1 cellular context compared by ENCODE assay signal in genomic region chrX:15815779-15816452, GRCh38.
TF ChIP-seq lines count a peak whose summit lies in the region.

No MANE protein-coding gene starts in this region.

TF ChIP-seq in K562, 482 proteins besides CTCF, POLR2A, EP300 and RAD21:
- TF ChIP-seq ZNF384 (IDR thresholded peaks at IDR 0.05; ENCODE audit: low read depth, low read length), result no peak
- TF ChIP-seq POU5F1 (IDR thresholded peaks at IDR 0.05; ENCODE audit: borderline replicate concordance, low read depth, low read length, partially characterized antibody), result no peak
- no peak for TF ChIP-seq MGA (IDR thresholded peaks at IDR 0.05)
- TF ChIP-seq NR1H2 (CRISPR knock-in tag; IDR thresholded peaks at IDR 0.05), result no peak
- no peak for TF ChIP-seq CHD1 (IDR thresholded peaks at IDR 0.05; ENCODE audit: low read length)
- TF ChIP-seq SRF (CRISPR knock-in tag; IDR thresholded peaks at IDR 0.05), result no peak
- TF ChIP-seq ZC3H8 (IDR thresholded peaks at IDR 0.05), result no peak
- TF ChIP-seq GATAD2A (IDR thresholded peaks at IDR 0.05), result no peak
- no peak for TF ChIP-seq SNAPC5 (CRISPR knock-in tag; IDR thresholded peaks at IDR 0.05)
- no peak for TF ChIP-seq FOXA1 (IDR thresholded peaks at IDR 0.05; ENCODE audit: borderline replicate concordance)
- TF ChIP-seq SMARCC2 (IDR thresholded peaks at IDR 0.05; ENCODE audit: low read depth), result no peak
- TF ChIP-seq ZNF77 (CRISPR knock-in tag; IDR thresholded peaks at IDR 0.05), result no peak
- TF ChIP-seq CREBBP (IDR thresholded peaks at IDR 0.05; ENCODE audit: low read depth, low read length), result no peak
- no peak for TF ChIP-seq RBM17 (IDR thresholded peaks at IDR 0.05; ENCODE audit: borderline replicate concordance, low read depth, low read length)
- no peak for TF ChIP-seq NCOR1 (IDR thresholded peaks at IDR 0.05)
- TF ChIP-seq MAFG (tag; conservative IDR thresholded peaks at IDR 0.05), result no peak
- no peak for TF ChIP-seq LARP7 (IDR thresholded peaks at IDR 0.05)
- no peak for TF ChIP-seq KLF16 (IDR thresholded peaks at IDR 0.05)
- TF ChIP-seq ESRRB (CRISPR knock-in tag; IDR thresholded peaks at IDR 0.05; ENCODE audit: borderline replicate concordance), result no peak
- no peak for TF ChIP-seq ATF2 (CRISPR knock-in tag; IDR thresholded peaks at IDR 0.05)
